Comparison of ENCODE assay signal across 1 cellular context in the genomic region with DNA sequence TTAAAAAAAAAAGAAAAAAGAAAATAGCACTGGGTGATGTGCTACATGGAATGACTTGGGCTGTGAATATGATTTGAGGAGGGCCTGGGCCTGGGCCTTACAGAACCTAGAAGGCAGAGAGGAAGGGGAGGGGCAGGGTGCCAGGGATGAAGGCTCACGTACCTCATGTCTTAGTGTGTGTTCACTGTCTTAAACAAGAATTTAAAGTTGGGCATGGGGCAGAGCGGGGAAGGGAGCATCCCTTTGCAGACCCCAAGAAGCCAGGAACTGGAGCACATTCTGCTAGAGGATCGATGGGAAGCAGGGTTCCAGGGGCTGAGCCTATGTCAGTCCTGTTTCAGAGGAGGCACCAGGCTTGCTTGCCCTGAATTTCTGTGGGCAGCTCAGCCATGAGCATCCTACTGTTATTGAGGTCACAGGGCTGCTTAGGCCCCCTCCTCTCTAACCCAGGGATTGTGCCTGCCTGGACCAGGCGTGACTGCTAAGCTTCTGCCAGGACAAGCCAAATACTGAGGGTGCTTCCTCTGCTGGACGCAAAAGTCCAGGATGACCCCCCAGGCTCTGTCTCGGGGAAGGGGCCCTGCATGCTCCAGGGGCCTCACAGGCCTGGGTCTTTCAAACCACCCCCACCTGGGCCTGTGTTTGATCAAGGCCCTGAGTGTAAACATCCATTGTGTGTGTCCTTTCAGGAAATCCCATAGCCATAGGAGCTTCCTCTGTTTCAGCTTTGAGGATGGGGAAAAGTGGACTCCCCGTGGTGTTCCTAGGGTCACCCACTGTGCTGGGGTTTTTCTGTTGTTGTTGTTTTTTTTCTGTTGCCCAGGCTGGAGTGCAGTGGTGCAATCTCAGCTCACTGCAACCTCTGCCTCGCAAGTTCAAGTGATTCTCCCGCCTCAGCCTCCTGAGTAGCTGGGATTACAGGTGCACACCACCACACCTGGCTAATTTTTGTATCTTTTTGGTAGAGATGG.
TF ChIP-seq lines count a peak whose summit lies in the region.

No MANE protein-coding gene starts in this region.

TF ChIP-seq in HepG2, 621 proteins besides CTCF, POLR2A, EP300 and RAD21 (continued from another document and continues in another):
- TF ChIP-seq, protein P1, sequence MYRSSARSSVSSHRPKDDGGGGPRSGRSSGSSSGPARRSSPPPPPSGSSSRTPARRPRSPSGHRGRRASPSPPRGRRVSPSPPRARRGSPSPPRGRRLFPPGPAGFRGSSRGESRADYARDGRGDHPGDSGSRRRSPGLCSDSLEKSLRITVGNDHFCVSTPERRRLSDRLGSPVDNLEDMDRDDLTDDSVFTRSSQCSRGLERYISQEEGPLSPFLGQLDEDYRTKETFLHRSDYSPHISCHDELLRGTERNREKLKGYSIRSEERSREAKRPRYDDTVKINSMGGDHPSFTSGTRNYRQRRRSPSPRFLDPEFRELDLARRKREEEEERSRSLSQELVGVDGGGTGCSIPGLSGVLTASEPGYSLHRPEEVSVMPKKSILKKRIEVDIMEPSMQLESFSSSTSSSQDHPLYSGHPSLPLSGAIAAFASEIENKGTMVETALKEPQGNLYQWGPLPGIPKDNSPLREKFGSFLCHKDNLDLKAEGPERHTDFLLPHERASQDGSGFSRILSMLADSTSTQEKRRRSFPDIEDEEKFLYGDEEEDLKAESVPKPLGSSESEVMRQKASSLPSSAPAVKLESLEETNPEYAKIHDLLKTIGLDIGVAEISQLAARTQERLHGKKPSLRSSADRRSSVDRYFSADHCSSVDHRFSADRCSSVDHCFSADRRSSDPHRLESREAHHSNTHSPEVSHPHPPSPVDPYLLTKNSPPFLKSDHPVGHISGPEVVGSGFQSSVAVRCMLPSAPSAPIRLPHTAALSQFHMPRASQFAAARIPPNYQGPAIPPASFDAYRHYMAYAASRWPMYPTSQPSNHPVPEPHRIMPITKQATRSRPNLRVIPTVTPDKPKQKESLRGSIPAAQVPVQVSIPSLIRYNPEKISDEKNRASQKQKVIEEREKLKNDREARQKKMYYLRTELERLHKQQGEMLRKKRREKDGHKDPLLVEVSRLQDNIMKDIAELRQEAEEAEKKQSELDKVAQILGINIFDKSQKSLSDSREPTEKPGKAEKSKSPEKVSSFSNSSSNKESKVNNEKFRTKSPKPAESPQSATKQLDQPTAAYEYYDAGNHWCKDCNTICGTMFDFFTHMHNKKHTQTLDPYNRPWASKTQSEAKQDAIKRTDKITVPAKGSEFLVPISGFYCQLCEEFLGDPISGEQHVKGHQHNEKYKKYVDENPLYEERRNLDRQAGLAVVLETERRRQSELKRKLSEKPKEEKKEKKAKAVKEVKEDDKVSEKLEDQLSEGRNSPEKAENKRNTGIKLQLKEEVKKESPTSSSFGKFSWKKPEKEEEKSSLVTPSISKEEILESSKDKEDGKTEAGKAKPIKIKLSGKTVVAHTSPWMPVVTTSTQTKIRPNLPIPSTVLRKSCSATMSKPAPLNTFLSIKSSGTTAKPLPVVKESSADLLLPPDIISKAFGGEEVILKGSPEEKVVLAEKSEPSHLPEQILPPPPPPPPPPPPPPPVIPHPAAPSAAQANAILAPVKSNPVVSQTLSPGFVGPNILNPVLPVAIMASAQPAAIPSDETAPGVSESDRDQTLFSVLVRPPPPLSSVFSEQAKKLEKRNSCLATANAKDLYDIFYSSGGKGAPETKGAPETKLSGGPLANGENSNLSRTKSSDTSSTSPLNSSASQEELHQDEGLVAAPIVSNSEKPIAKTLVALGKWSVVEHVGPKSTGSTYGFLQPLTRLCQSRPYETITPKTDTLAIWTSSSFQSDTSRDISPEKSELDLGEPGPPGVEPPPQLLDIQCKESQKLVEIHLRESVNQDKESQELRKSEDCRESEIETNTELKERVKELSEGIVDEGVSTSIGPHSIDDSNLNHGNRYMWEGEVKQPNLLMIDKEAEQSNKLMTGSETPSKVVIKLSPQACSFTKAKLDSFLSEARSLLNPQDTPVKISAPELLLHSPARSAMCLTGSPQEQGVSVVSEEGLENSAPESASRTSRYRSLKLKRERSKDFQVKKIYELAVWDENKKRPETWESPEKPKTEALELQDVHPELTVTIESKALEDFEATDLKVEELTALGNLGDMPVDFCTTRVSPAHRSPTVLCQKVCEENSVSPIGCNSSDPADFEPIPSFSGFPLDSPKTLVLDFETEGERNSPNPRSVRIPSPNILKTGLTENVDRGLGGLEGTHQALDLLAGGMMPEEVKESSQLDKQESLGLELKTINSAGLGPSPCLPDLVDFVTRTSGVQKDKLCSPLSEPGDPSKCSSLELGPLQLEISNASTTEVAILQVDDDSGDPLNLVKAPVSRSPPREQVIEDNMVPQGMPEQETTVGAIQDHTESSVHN (CRISPR knock-in tag; IDR thresholded peaks at IDR 0.05) = no peak
- TF ChIP-seq, protein P2, sequence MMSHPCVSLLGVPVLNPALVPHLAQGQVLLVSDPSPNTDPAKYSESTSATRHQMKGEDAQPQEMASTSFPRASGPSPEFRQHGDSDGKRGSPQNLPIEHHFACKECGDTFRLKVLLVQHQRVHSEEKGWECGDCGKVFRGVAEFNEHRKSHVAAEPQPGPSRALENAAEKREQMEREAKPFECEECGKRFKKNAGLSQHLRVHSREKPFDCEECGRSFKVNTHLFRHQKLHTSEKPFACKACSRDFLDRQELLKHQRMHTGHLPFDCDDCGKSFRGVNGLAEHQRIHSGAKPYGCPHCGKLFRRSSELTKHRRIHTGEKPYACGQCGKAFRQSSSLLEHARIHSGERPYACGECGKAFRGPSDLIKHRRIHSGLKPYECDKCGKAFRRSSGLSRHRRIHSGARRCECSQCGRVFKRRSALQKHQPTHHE (CRISPR knock-in tag; IDR thresholded peaks at IDR 0.05; ENCODE audit: borderline replicate concordance) = no peak; the same call in 1 of the 2 replicates
- TF ChIP-seq MAF1 (CRISPR knock-in tag; IDR thresholded peaks at IDR 0.05; ENCODE audit: borderline replicate concordance) (no peak), ZNF616 (CRISPR knock-in tag; IDR thresholded peaks at IDR 0.05; ENCODE audit: low read depth) (no peak), REPIN1 (CRISPR knock-in tag; IDR thresholded peaks at IDR 0.05; ENCODE audit: borderline replicate concordance, low read depth) (0 out of 2 replicates have a peak, but pooled peaks have one; percentile 31), FOXM1 (CRISPR knock-in tag; IDR thresholded peaks at IDR 0.05) (no peak), ZNF33B (CRISPR knock-in tag; IDR thresholded peaks at IDR 0.05) (0 out of 2 replicates have a peak, but pooled peaks have one; percentile 30), MXD4 (CRISPR knock-in tag; IDR thresholded peaks at IDR 0.05) (0 out of 2 replicates have a peak, but pooled peaks have one; percentile 43), ZFY (CRISPR knock-in tag; IDR thresholded peaks at IDR 0.05) (peak; percentile 68), PITX1 (CRISPR knock-in tag; IDR thresholded peaks at IDR 0.05) (no peak), ZNF232 (CRISPR knock-in tag; IDR thresholded peaks at IDR 0.05; ENCODE audit: borderline replicate concordance) (peak; percentile 14; the same call in 1 of the 2 replicates), ZNF160 (CRISPR knock-in tag; IDR thresholded peaks at IDR 0.05) (no peak), FOXJ3 (CRISPR knock-in tag; IDR thresholded peaks at IDR 0.05; ENCODE audit: borderline replicate concordance) (peak; percentile 80; the same call in 1 of the 2 replicates), NCOA2 (CRISPR knock-in tag; IDR thresholded peaks at IDR 0.05) (peak; percentile 58; the same call in 1 of the 2 replicates), ZIK1 (CRISPR knock-in tag; IDR thresholded peaks at IDR 0.05; ENCODE audit: borderline replicate concordance, low read depth) (no peak), ZNF644 (CRISPR knock-in tag; IDR thresholded peaks at IDR 0.05; ENCODE audit: low read depth) (no peak), ZNF350 (CRISPR knock-in tag; IDR thresholded peaks at IDR 0.05; ENCODE audit: borderline replicate concordance, low read depth) (0 out of 2 replicates have a peak, but pooled peaks have one; percentile 22), KDM6A (CRISPR knock-in tag; IDR thresholded peaks at IDR 0.05; ENCODE audit: low read depth) (peak; percentile 48), ZSCAN21 (CRISPR knock-in tag; IDR thresholded peaks at IDR 0.05; ENCODE audit: borderline replicate concordance) (no peak), ZNF816 (CRISPR knock-in tag; IDR thresholded peaks at IDR 0.05; ENCODE audit: borderline replicate concordance) (no peak), ARNT2 (CRISPR knock-in tag; IDR thresholded peaks at IDR 0.05; ENCODE audit: low read depth) (no peak), ZNF556 (CRISPR knock-in tag; IDR thresholded peaks at IDR 0.05; ENCODE audit: borderline replicate concordance) (peak; percentile 69; the same call in 1 of the 2 replicates), HNF4G (IDR thresholded peaks at IDR 0.05; ENCODE audit: borderline replicate concordance, low read depth, low read length) (0 out of 2 replicates have a peak, but pooled peaks have one; percentile 23), HNF4G (CRISPR knock-in tag; IDR thresholded peaks at IDR 0.05; ENCODE audit: borderline replicate concordance, low read depth) (no peak), DNMT1 (CRISPR knock-in tag; IDR thresholded peaks at IDR 0.05) (no peak), NONO (IDR thresholded peaks at IDR 0.05) (no peak), NONO (CRISPR knock-in tag; conservative IDR thresholded peaks at IDR 0.05) (peak; percentile 62; the same call in 1 of the 2 replicates), SMAD1 (CRISPR knock-in tag; IDR thresholded peaks at IDR 0.05; ENCODE audit: borderline replicate concordance, low read depth) (no peak), HDAC1 (CRISPR knock-in tag; IDR thresholded peaks at IDR 0.05) (peak; percentile 80), SMAD3 (CRISPR knock-in tag; IDR thresholded peaks at IDR 0.05) (no peak), ZNF101 (CRISPR knock-in tag; IDR thresholded peaks at IDR 0.05; ENCODE audit: borderline replicate concordance, low read depth) (no peak)
- TF ChIP-seq, protein P3, sequence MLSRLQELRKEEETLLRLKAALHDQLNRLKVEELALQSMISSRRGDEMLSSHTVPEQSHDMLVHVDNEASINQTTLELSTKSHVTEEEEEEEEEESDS (CRISPR knock-in tag; IDR thresholded peaks at IDR 0.05; ENCODE audit: borderline replicate concordance) = no peak
- TF ChIP-seq, protein P4, sequence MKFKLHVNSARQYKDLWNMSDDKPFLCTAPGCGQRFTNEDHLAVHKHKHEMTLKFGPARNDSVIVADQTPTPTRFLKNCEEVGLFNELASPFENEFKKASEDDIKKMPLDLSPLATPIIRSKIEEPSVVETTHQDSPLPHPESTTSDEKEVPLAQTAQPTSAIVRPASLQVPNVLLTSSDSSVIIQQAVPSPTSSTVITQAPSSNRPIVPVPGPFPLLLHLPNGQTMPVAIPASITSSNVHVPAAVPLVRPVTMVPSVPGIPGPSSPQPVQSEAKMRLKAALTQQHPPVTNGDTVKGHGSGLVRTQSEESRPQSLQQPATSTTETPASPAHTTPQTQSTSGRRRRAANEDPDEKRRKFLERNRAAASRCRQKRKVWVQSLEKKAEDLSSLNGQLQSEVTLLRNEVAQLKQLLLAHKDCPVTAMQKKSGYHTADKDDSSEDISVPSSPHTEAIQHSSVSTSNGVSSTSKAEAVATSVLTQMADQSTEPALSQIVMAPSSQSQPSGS (CRISPR knock-in tag; IDR thresholded peaks at IDR 0.05) = peak; percentile 27; the same call in 1 of the 2 replicates
- TF ChIP-seq, protein P5, sequence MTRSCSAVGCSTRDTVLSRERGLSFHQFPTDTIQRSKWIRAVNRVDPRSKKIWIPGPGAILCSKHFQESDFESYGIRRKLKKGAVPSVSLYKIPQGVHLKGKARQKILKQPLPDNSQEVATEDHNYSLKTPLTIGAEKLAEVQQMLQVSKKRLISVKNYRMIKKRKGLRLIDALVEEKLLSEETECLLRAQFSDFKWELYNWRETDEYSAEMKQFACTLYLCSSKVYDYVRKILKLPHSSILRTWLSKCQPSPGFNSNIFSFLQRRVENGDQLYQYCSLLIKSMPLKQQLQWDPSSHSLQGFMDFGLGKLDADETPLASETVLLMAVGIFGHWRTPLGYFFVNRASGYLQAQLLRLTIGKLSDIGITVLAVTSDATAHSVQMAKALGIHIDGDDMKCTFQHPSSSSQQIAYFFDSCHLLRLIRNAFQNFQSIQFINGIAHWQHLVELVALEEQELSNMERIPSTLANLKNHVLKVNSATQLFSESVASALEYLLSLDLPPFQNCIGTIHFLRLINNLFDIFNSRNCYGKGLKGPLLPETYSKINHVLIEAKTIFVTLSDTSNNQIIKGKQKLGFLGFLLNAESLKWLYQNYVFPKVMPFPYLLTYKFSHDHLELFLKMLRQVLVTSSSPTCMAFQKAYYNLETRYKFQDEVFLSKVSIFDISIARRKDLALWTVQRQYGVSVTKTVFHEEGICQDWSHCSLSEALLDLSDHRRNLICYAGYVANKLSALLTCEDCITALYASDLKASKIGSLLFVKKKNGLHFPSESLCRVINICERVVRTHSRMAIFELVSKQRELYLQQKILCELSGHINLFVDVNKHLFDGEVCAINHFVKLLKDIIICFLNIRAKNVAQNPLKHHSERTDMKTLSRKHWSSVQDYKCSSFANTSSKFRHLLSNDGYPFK (CRISPR knock-in tag; IDR thresholded peaks at IDR 0.05; ENCODE audit: borderline replicate concordance) = peak; percentile 22; the same call in 1 of the 2 replicates
- TF ChIP-seq, protein P6, sequence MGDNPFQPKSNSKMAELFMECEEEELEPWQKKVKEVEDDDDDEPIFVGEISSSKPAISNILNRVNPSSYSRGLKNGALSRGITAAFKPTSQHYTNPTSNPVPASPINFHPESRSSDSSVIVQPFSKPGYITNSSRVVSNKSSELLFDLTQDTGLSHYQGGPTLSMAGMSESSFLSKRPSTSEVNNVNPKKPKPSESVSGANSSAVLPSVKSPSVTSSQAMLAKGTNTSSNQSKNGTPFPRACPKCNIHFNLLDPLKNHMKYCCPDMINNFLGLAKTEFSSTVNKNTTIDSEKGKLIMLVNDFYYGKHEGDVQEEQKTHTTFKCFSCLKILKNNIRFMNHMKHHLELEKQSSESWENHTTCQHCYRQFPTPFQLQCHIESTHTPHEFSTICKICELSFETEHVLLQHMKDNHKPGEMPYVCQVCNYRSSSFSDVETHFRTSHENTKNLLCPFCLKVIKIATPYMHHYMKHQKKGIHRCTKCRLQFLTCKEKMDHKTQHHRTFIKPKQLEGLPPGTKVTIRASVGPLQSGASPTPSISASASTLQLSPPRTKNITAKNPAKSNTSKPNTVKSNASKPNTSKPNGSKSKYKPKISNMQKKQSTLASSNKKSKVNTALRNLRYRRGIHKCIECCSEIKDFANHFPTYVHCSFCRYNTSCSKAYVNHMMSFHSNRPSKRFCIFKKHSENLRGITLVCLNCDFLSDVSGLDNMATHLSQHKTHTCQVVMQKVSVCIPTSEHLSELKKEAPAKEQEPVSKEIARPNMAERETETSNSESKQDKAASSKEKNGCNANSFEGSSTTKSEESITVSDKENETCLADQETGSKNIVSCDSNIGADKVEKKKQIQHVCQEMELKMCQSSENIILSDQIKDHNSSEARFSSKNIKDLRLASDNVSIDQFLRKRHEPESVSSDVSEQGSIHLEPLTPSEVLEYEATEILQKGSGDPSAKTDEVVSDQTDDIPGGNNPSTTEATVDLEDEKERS (CRISPR knock-in tag; IDR thresholded peaks at IDR 0.05) = peak; percentile 65; the same call in 1 of the 2 replicates
- TF ChIP-seq, protein P7, sequence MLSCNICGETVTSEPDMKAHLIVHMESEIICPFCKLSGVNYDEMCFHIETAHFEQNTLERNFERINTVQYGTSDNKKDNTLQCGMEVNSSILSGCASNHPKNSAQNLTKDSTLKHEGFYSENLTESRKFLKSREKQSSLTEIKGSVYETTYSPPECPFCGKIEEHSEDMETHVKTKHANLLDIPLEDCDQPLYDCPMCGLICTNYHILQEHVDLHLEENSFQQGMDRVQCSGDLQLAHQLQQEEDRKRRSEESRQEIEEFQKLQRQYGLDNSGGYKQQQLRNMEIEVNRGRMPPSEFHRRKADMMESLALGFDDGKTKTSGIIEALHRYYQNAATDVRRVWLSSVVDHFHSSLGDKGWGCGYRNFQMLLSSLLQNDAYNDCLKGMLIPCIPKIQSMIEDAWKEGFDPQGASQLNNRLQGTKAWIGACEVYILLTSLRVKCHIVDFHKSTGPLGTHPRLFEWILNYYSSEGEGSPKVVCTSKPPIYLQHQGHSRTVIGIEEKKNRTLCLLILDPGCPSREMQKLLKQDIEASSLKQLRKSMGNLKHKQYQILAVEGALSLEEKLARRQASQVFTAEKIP (CRISPR knock-in tag; IDR thresholded peaks at IDR 0.05; ENCODE audit: borderline replicate concordance) = no peak
